In genomic region chr20:50723672-50724071, GRCh38 we compare ENCODE assay signal across 18 cellular contexts. TPM values are rescaled to one million over a fixed set of nuclear protein-coding genes. Genes with fewer than 3 reads are reported as not detected.
DNase-seq lines count a peak whose midpoint lies in the region; ATAC-seq, FAIRE-seq and TF ChIP-seq lines count a peak whose summit lies in the region.
"Had no signal": no experiment of that assay in that cellular context is flagged by ENCODE, and none has a peak within 500 bp of the region (broad histone marks: within the 10 kb centered on the region; RNA-seq: fewer than 3 reads in every experiment).

No MANE protein-coding gene starts in this region.

- H3K9me3 ChIP-seq in right atrium auricular region: no peaks in the 10 kb centered on the region
- H3K9me3 ChIP-seq in kidney (ENCODE audit: control insufficient read depth in 1 of 2, low read length in 2 of 2): no peaks in the 10 kb centered on the region
- no peaks in the 10 kb centered on the region for H3K9me3 ChIP-seq in vagina
- H3K9me3 ChIP-seq: Caco-2, SJCRH30 had no signal

- H3K4me3 ChIP-seq in right atrium auricular region (no peak overlapping the region), kidney (ENCODE audit: low read length in 2 of 2) (no peak overlapping the region), vagina (no peak overlapping the region)
- H3K4me3 ChIP-seq: SJCRH30 had no signal

- DNase-seq in right atrium auricular region (ENCODE audit: low spot score) (no peak), Right ventricle myocardium inferior (ENCODE audit: missing footprints) (no peak), kidney (no peak), sciatic nerve (ENCODE audit: low spot score) (peak; percentile 12), vagina (ENCODE audit: extremely low spot score in 2 of 2) (no peak)
- no peak for DNase-seq in activated CD4-positive, CD25-positive, alpha-beta regulatory T cell treated with anti-CD3 and anti-CD28 coated beads, Interleukin-2, amount 50 U/mL, for 72 hours
- no peak for DNase-seq in stimulated activated CD8-positive, alpha-beta memory T cell treated with anti-CD3 and anti-CD28 coated beads, Interleukin-4, amount 100 ng/mL, for 48 hours
- DNase-seq: DMS153, EL, MV-4-11, NCI-H1417 treated with DMSO at 0.1 percent for 48 hours, NCI-H1930, NCI-H69, SJCRH30 had no signal

- no peak for ATAC-seq in Right ventricle myocardium inferior
- no peak for ATAC-seq in sciatic nerve
- ATAC-seq in HG03565 (IDR thresholded peaks at IDR 0.05; ENCODE audit: unreplicated experiment): no peak

- TF ChIP-seq POLR2A in vagina (IDR thresholded peaks at IDR 0.05): no peak

- no peak for FAIRE-seq in kidney (lab: Jason Lieb, UNC)
- FAIRE-seq: H54 had no signal

- peaks cover 0 to 28% of the 10 kb centered on the region in 2 donors for H3K4me1 ChIP-seq in right atrium auricular region
- peaks cover 24 to 41% of the 10 kb centered on the region in 2 donors for H3K4me1 ChIP-seq in kidney (ENCODE audit: control insufficient read depth in 1 of 2, insufficient read depth in 1 of 2, low read depth in 1 of 2, low read length in 2 of 2)
- H3K4me1 ChIP-seq in vagina: peaks cover 30% of the 10 kb centered on the region

- TF ChIP-seq CTCF in right atrium auricular region (IDR thresholded peaks at IDR 0.05) (no peak), kidney (IDR thresholded peaks at IDR 0.05; ENCODE audit: borderline replicate concordance, extremely low read depth, insufficient read depth) (no peak), vagina (IDR thresholded peaks at IDR 0.05) (no peak)

- H3K36me3 ChIP-seq in right atrium auricular region (no peaks in the 10 kb centered on the region), kidney (ENCODE audit: control insufficient read depth in 1 of 2, insufficient read depth in 2 of 2, low read length in 2 of 2) (no peaks in the 10 kb centered on the region), vagina (no peaks in the 10 kb centered on the region)
- H3K36me3 ChIP-seq: SJCRH30 had no signal

- intact Hi-C loops in Right ventricle myocardium inferior (cut with DNase I) (loop anchor here (2.0 to 5.0 kb wide), 2 partner anchors 21 to 61 kb away; no protein-coding TSS in a partner anchor), kidney (cut with DNase I) (no loop called here), sciatic nerve (cut with DNase I) (no loop called here), vagina (cut with DNase I) (no loop called here)

- no peak overlapping the region for H3K9ac ChIP-seq in kidney (ENCODE audit: low read length in 2 of 2)

- H3K27ac ChIP-seq in right atrium auricular region: peak overlapping the region; percentile 78 to 87
- peak overlapping the region; percentile 3 to 72 for H3K27ac ChIP-seq in kidney (ENCODE audit: low read depth in 2 of 2, low read length in 2 of 2)
- H3K27ac ChIP-seq in vagina: peak overlapping the region; percentile 77
- H3K27ac ChIP-seq: C4-2B, SJCRH30 had no signal

- H3K27me3 ChIP-seq in right atrium auricular region (no peaks in the 10 kb centered on the region), vagina (no peaks in the 10 kb centered on the region)

RNA-seq across cellular contexts. Expression of gene PARD6B, which starts 7.7 kb away (rescaled TPM):
- total RNA-seq in right atrium auricular region (1 to 10 TPM; 4.4 to 5.9 TPM), Right ventricle myocardium inferior (5.6 TPM), kidney (72.0 TPM), sciatic nerve (5.7 TPM), vagina (4.7 TPM)
- 9.2 TPM for polyA plus RNA-seq in kidney (ENCODE audit: insufficient read depth, low read depth, low replicate concordance)

RNA-seq across cellular contexts. Expression of gene RIPOR3, which starts 32.3 kb away (rescaled TPM):
- total RNA-seq in right atrium auricular region: 1 to 10 TPM; 2.9 to 4.7 TPM
- total RNA-seq in Right ventricle myocardium inferior: 8.3 TPM
- 14.6 TPM for total RNA-seq in kidney
- polyA plus RNA-seq in kidney (ENCODE audit: insufficient read depth, low read depth, low replicate concordance): 10.5 TPM
- 26.3 TPM for total RNA-seq in sciatic nerve
- 38.1 TPM for total RNA-seq in vagina

Comparison
In these comparisons a context has a peak if more than half of its experiments do, and no peak if none do; other contexts are left out.
1. RNA of gene PARD6B, which starts 7.7 kb away (total RNA-seq): 72.0 TPM in kidney (single experiment); 4.4 to 5.9 TPM in right atrium auricular region, 5.7 TPM in sciatic nerve (single experiment), 5.6 TPM in Right ventricle myocardium inferior (single experiment) and 4.7 TPM in vagina (single experiment); every median in the first group is over 10 times any median in the second.
2. Peak in every context shown above with its lines, with median percentiles within 50 percentile points of each other: H3K27ac ChIP-seq.